Comparison of ENCODE assay signal across 23 cellular contexts in genomic region chr7:28465697-28466096, GRCh38.
"Had no signal": no experiment of that assay in that cellular context is flagged by ENCODE, and none has a peak within 500 bp of the region (broad histone marks: within the 10 kb centered on the region; RNA-seq: fewer than 3 reads in every experiment).

No MANE protein-coding gene starts in this region.

- H3K27ac ChIP-seq: hepatocyte, left ventricle myocardium inferior, ovary, right atrium auricular region, right lobe of liver, tibial nerve, uterus had no signal

- H3K9me3 Mint-ChIP-seq: natural killer cell treated with Interleukin-12 subunit alpha and Interleukin-12 subunit beta and Interleukin-15 and Interleukin-18, amount 100 ng/mL, for 72 hours; stimulated activated memory B cell treated with anti-CD40 and anti-IgM and Interleukin-4, amounts not matched to agents 10 μg/mL and 1 μg/mL and 100 μg/mL, for 72 hours; type B pancreatic cell had no signal

- H3K36me3 ChIP-seq: left ventricle myocardium inferior, ovary, right atrium auricular region, right lobe of liver, tibial nerve, uterus had no signal

- H3K4me3 ChIP-seq: hepatocyte, left ventricle myocardium inferior, lung, ovary, right atrium auricular region, right lobe of liver, smooth muscle cell, tibial nerve, uterus had no signal

- H3K4me1 ChIP-seq: left ventricle myocardium inferior, right atrium auricular region, right lobe of liver, tibial nerve, uterus had no signal

- DNase-seq: left ventricle myocardium inferior; mesendoderm; naive B cell; ovary; right lobe of liver; stimulated activated CD4-positive, alpha-beta T cell treated with anti-CD3 and anti-CD28 coated beads, Interleukin-1b, Interleukin-23, amount 100 ng/mL, for 48 hours; stimulated activated CD4-positive, alpha-beta T cell treated with anti-CD3 and anti-CD28 coated beads, Interleukin-2, amount 100 ng/mL, for 48 hours; stimulated activated CD4-positive, alpha-beta T cell treated with anti-CD3 and anti-CD28 coated beads, Interleukin-4, amount 100 ng/mL, for 4 hours; stimulated activated CD8-positive, alpha-beta memory T cell treated with anti-CD3 and anti-CD28 coated beads, Interleukin-4, amount 100 ng/mL, for 48 hours; stimulated activated naive CD4-positive, alpha-beta T cell treated with Interleukin-2 at 50 U/mL for 16 hours; stimulated activated naive CD8-positive, alpha-beta T cell treated with anti-CD3 and anti-CD28 coated beads, Interleukin-15, amount 100 ng/mL, for 72 hours; substantia nigra; uterus had no signal

- ATAC-seq: natural killer cell treated with Interleukin-12 subunit alpha and Interleukin-12 subunit beta and Interleukin-15 and Interleukin-18, amount 100 ng/mL, for 72 hours; right lobe of liver; stimulated activated memory B cell treated with anti-CD40 and anti-IgM and Interleukin-4, amounts not matched to agents 10 μg/mL and 1 μg/mL and 100 μg/mL, for 72 hours; stimulated activated naive CD8-positive, alpha-beta T cell treated with anti-CD3 and anti-CD28 coated beads, Interleukin-15, amount 100 ng/mL, for 72 hours had no signal

- H3K9me3 ChIP-seq: ovary, right atrium auricular region, right lobe of liver, tibial nerve, uterus had no signal

- H3K4me1 Mint-ChIP-seq: mesothelial cell of epicardium; naive B cell; stimulated activated memory B cell treated with anti-CD40 and anti-IgM and Interleukin-4, amounts not matched to agents 10 μg/mL and 1 μg/mL and 100 μg/mL, for 72 hours; stimulated activated naive CD8-positive, alpha-beta T cell treated with anti-CD3 and anti-CD28 coated beads, Interleukin-15, amount 100 ng/mL, for 72 hours had no signal

- H3K36me3 Mint-ChIP-seq: mesothelial cell of epicardium; naive B cell; natural killer cell treated with Interleukin-12 subunit alpha and Interleukin-12 subunit beta and Interleukin-15 and Interleukin-18, amount 100 ng/mL, for 72 hours; stimulated activated memory B cell treated with anti-CD40 and anti-IgM and Interleukin-4, amounts not matched to agents 10 μg/mL and 1 μg/mL and 100 μg/mL, for 72 hours; type B pancreatic cell had no signal

- H3K27ac Mint-ChIP-seq: mesothelial cell of epicardium; naive B cell; natural killer cell treated with Interleukin-12 subunit alpha and Interleukin-12 subunit beta and Interleukin-15 and Interleukin-18, amount 100 ng/mL, for 72 hours; progenitor cell of endocrine pancreas; stimulated activated memory B cell treated with anti-CD40 and anti-IgM and Interleukin-4, amounts not matched to agents 10 μg/mL and 1 μg/mL and 100 μg/mL, for 72 hours; stimulated activated naive CD8-positive, alpha-beta T cell treated with anti-CD3 and anti-CD28 coated beads, Interleukin-15, amount 100 ng/mL, for 72 hours; type B pancreatic cell had no signal

- H3K4me3 Mint-ChIP-seq: mesothelial cell of epicardium; naive B cell; natural killer cell treated with Interleukin-12 subunit alpha and Interleukin-12 subunit beta and Interleukin-15 and Interleukin-18, amount 100 ng/mL, for 72 hours; stimulated activated memory B cell treated with anti-CD40 and anti-IgM and Interleukin-4, amounts not matched to agents 10 μg/mL and 1 μg/mL and 100 μg/mL, for 72 hours; stimulated activated naive CD8-positive, alpha-beta T cell treated with anti-CD3 and anti-CD28 coated beads, Interleukin-15, amount 100 ng/mL, for 72 hours; type B pancreatic cell had no signal
